In the genomic region with DNA sequence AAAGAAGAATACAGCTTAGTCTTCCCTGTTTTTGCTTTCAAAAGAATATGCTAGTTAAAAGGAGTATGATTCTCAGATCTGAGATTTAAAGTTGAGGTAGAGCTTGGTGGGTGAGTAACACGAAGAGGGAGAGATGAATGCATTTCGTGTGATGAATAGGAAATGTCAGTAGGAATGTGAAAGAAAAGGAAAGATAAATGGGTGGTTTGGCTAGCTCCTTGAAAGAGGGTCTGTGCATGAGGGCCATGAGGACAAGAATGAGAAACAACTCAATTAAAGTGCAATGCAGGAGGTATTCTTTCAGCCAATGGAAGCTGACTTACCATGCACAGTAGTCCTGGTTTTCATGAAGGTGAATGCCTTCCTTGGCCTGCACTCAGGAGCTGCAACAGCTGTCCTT, we compare ENCODE assay signal across 28 cellular contexts.
"Had no signal": no experiment of that assay in that cellular context is flagged by ENCODE, and none has a peak within 500 bp of the region (broad histone marks: within the 10 kb centered on the region; RNA-seq: fewer than 3 reads in every experiment).

No MANE protein-coding gene starts in this region.

- H3K9me3 Mint-ChIP-seq: nephron; neural progenitor cell; stimulated activated naive B cell treated with anti-CD40 and anti-IgM and Interleukin-4, amounts not matched to agents 10 μg/mL and 1 μg/mL and 100 μg/mL, for 72 hours had no signal

- H3K36me3 ChIP-seq: neural progenitor cell, ovary, right lobe of liver, sigmoid colon, stomach, thoracic aorta, thyroid gland, upper lobe of left lung, vagina had no signal

- H3K27ac Mint-ChIP-seq: nephron; neural progenitor cell; progenitor cell of endocrine pancreas; stimulated activated effector memory CD8-positive, alpha-beta T cell treated with anti-CD3 and anti-CD28 coated beads, Interleukin-12 subunit alpha, Interleukin-12 subunit beta, amount 100 ng/mL, for 72 hours; stimulated activated naive B cell treated with anti-CD40 and anti-IgM and Interleukin-4, amounts not matched to agents 10 μg/mL and 1 μg/mL and 100 μg/mL, for 72 hours; stimulated activated naive CD8-positive, alpha-beta T cell treated with anti-CD3 and anti-CD28 coated beads, Interleukin-15, Interleukin-2, amounts not matched to agents 100 ng/mL and 50 ng/mL, for 24 hours had no signal

- H3K4me1 ChIP-seq: parathyroid adenoma, psoas muscle, right lobe of liver, sigmoid colon, stomach, thyroid gland, tibial nerve, upper lobe of left lung, vagina had no signal

- H3K79me2 ChIP-seq: parathyroid adenoma had no signal

- H3K9me3 ChIP-seq: ovary, psoas muscle, right lobe of liver, sigmoid colon, stomach, thoracic aorta, thyroid gland, tibial nerve, upper lobe of left lung, vagina had no signal

- H3K4me1 Mint-ChIP-seq: nephron; neural progenitor cell; stimulated activated effector memory CD8-positive, alpha-beta T cell treated with anti-CD3 and anti-CD28 coated beads, Interleukin-12 subunit alpha, Interleukin-12 subunit beta, amount 100 ng/mL, for 72 hours; stimulated activated naive B cell treated with anti-CD40 and anti-IgM and Interleukin-4, amounts not matched to agents 10 μg/mL and 1 μg/mL and 100 μg/mL, for 72 hours had no signal

- H2AFZ ChIP-seq: neural progenitor cell, parathyroid adenoma had no signal

- H3K4me2 ChIP-seq: neural progenitor cell had no signal

- H3K27ac ChIP-seq: neural progenitor cell, ovary, parathyroid adenoma, psoas muscle, right lobe of liver, sigmoid colon, stomach, thoracic aorta, thyroid gland, tibial nerve, upper lobe of left lung, vagina had no signal

- FAIRE-seq: small intestine, urothelium cell line had no signal

- H3K4me3 Mint-ChIP-seq: nephron; neural progenitor cell; stimulated activated effector memory CD8-positive, alpha-beta T cell treated with anti-CD3 and anti-CD28 coated beads, Interleukin-12 subunit alpha, Interleukin-12 subunit beta, amount 100 ng/mL, for 72 hours; stimulated activated naive B cell treated with anti-CD40 and anti-IgM and Interleukin-4, amounts not matched to agents 10 μg/mL and 1 μg/mL and 100 μg/mL, for 72 hours; stimulated activated naive CD8-positive, alpha-beta T cell treated with anti-CD3 and anti-CD28 coated beads, Interleukin-15, Interleukin-2, amounts not matched to agents 100 ng/mL and 50 ng/mL, for 24 hours had no signal

- H3K36me3 Mint-ChIP-seq: neural progenitor cell; stimulated activated effector memory CD8-positive, alpha-beta T cell treated with anti-CD3 and anti-CD28 coated beads, Interleukin-12 subunit alpha, Interleukin-12 subunit beta, amount 100 ng/mL, for 72 hours had no signal

- ATAC-seq: psoas muscle; right cardiac atrium; right lobe of liver; stimulated activated effector memory CD8-positive, alpha-beta T cell treated with anti-CD3 and anti-CD28 coated beads, Interleukin-12 subunit alpha, Interleukin-12 subunit beta, amount 100 ng/mL, for 72 hours; stimulated activated naive B cell treated with anti-CD40 and anti-IgM and Interleukin-4, amounts not matched to agents 10 μg/mL and 1 μg/mL and 100 μg/mL, for 72 hours had no signal

- H3K4me3 ChIP-seq: neural progenitor cell, ovary, psoas muscle, right lobe of liver, sigmoid colon, stomach, thoracic aorta, thyroid gland, tibial nerve, upper lobe of left lung, vagina had no signal

- H3K27me3 Mint-ChIP-seq: progenitor cell of endocrine pancreas; stimulated activated naive B cell treated with anti-CD40 and anti-IgM and Interleukin-4, amounts not matched to agents 10 μg/mL and 1 μg/mL and 100 μg/mL, for 72 hours; stimulated activated naive CD8-positive, alpha-beta T cell treated with anti-CD3 and anti-CD28 coated beads, Interleukin-15, Interleukin-2, amounts not matched to agents 100 ng/mL and 50 ng/mL, for 24 hours had no signal

- DNase-seq: occipital lobe; ovary; posterior cingulate gyrus; psoas muscle; right cardiac atrium; right lobe of liver; sigmoid colon; small intestine; stimulated activated CD4-positive, alpha-beta T cell treated with anti-CD3 and anti-CD28 coated beads, Interleukin-15, amount 100 ng/mL, for 24 hours; stimulated activated CD4-positive, alpha-beta T cell treated with anti-CD3 and anti-CD28 coated beads, Interleukin-2, amount 100 ng/mL, for 24 hours; stimulated activated CD4-positive, alpha-beta T cell treated with anti-CD3 and anti-CD28 coated beads, Interleukin-2, amount 100 ng/mL, for 48 hours; stimulated activated CD4-positive, alpha-beta T cell treated with anti-CD3 and anti-CD28 coated beads, Interleukin-4, amount 100 ng/mL, for 24 hours; stimulated activated naive B cell treated with anti-CD40 and anti-IgM and Interleukin-4, amounts not matched to agents 10 μg/mL and 1 μg/mL and 100 μg/mL, for 72 hours; stimulated activated naive CD4-positive, alpha-beta T cell treated with Interleukin-2 at 50 U/mL for 16 hours; stomach; thyroid gland; trophoblast cell; upper lobe of left lung had no signal

- H3K9ac ChIP-seq: neural progenitor cell, parathyroid adenoma had no signal

- H3K27me3 ChIP-seq: neural progenitor cell, ovary, right lobe of liver, sigmoid colon, stomach, thyroid gland, tibial nerve, upper lobe of left lung, vagina had no signal
